22 cellular contexts compared by ENCODE assay signal in genomic region chr1:245693116-245693515, GRCh38.
"Had no signal": no experiment of that assay in that cellular context is flagged by ENCODE, and none has a peak within 500 bp of the region (broad histone marks: within the 10 kb centered on the region; RNA-seq: fewer than 3 reads in every experiment).

No MANE protein-coding gene starts in this region.

- FAIRE-seq: RCC 7860 had no signal

- H3K27ac ChIP-seq: HL-60, SJSA1, SK-N-MC had no signal

- DNase-seq: KBM-7, MG63, NCI-H1092, NCI-H1105 treated with DMSO at 0.1 percent for 48 hours, NCI-H1436, NCI-H187, NCI-H2029, NCI-H2081 treated with DMSO at 0.1 percent for 48 hours, NCI-H2171, NCI-H226, NCI-H446, NCI-H510A, NCI-H524 treated with DMSO at 0.1 percent for 48 hours, NCI-H69, NCI-H774, Right ventricle myocardium superior, RPMI8226, SIG-M5 had no signal

- H3K4me1 ChIP-seq: SJSA1 had no signal

- H3K9me3 ChIP-seq: MG63, SJSA1 had no signal

- H3K4me3 ChIP-seq: MG63, SJSA1, SK-N-MC had no signal

- H3K27me3 ChIP-seq: MG63, SJSA1 had no signal

- H3K36me3 ChIP-seq: MG63, SJSA1 had no signal
